ENCODE assay signal across 13 cellular contexts in the genomic region with DNA sequence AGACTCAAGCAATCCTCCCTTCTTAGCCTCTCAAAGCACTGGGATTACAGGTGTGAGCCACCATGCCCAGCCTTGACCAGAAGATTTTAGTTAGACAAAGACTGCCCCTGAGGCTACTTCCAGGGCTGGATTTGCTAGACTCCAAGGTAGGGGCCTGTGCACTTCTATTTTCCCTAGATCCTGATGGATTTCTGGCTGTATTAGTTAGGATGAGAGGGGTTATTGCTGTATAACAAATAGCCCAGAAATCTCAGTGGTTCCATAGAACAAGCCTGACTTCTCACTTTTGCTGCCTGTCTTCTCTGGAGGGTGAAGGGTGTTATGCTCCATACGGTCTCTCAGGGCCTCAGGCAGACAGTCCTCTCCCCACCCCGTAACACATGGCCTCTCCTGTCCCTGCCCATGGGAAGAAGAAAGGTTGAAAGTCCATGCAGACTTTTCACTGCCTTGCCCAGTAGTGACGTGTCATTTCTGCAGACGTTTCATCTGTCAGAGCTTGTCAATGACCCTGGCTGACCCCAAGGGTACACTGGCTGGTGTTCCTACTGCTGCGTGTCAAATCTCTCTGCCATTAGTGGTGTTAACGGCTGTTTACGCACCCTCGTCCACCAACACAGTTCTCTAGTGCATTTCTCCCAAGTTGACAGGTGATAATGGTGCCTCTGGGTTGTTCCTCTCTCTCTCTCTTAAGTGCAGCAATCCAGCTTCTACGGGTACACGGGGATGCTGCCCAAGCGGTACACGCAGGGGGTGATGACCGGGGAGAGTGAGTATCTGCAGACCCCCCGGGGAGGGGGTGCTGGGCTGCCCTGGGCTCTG. TPM values are rescaled to one million over a fixed set of nuclear protein-coding genes. Genes with fewer than 3 reads are reported as not detected.
A peak's percentile ranks its signal among the peaks of the same experiment; 100 is the strongest.
DNase-seq lines count a peak whose midpoint lies in the region; ATAC-seq and TF ChIP-seq lines count a peak whose summit lies in the region.
"Had no signal": no experiment of that assay in that cellular context is flagged by ENCODE, and none has a peak within 500 bp of the region (broad histone marks: within the 10 kb centered on the region; RNA-seq: fewer than 3 reads in every experiment).

No MANE protein-coding gene starts in this region.

- peaks cover 14% of the 10 kb centered on the region for H3K4me1 ChIP-seq in CD4-positive, alpha-beta memory T cell (ENCODE audit: insufficient read depth, low read length)

- no peaks in the 10 kb centered on the region for H4K20me1 ChIP-seq in neural cell (ENCODE audit: insufficient read depth)
- H4K20me1 ChIP-seq: BLaER1 had no signal

- no peaks in the 10 kb centered on the region for H3K36me3 ChIP-seq in CD4-positive, alpha-beta memory T cell (ENCODE audit: insufficient read depth, low read length)
- no peaks in the 10 kb centered on the region for H3K36me3 ChIP-seq in neural cell (ENCODE audit: insufficient read depth, low read length)

- no peak overlapping the region for H3K4me2 ChIP-seq in neural cell (ENCODE audit: low read length)
- H3K4me2 ChIP-seq: BLaER1 had no signal

- H3K9me3 ChIP-seq in CD4-positive, alpha-beta memory T cell (ENCODE audit: control insufficient read depth in 1 of 2, low read length in 2 of 2): no peaks in the 10 kb centered on the region
- no peaks in the 10 kb centered on the region for H3K9me3 ChIP-seq in neural cell (ENCODE audit: low read length)
- H3K9me3 ChIP-seq: BLaER1 had no signal

- no peak for DNase-seq in CD4-positive, alpha-beta memory T cell
- DNase-seq in type B pancreatic cell (ENCODE audit: extremely low spot score, unreplicated experiment): no peak
- no peak for DNase-seq in NCI-H1105 treated with DMSO at 0.1 percent for 48 hours (lab: John Stamatoyannopoulos, UW)
- no peak for DNase-seq in HuH-7 (ENCODE audit: low spot score)
- DNase-seq: 8988T, AML-193, DMS53, GF-D8 had no signal

- no peak for ATAC-seq in activated T-helper 17 cell treated with anti-CD3 and anti-CD28 coated beads, Interleukin-2, amount 50 U/mL, for 72 hours (replicated peaks)
- ATAC-seq in HG03135 (IDR thresholded peaks at IDR 0.05; ENCODE audit: unreplicated experiment): no peak
- ATAC-seq: HCT116 had no signal

- no peak overlapping the region for H3K27ac ChIP-seq in CD4-positive, alpha-beta memory T cell (ENCODE audit: low read depth, low read length)
- peak overlapping the region; percentile 56 for H3K27ac ChIP-seq in neural cell (ENCODE audit: low read length)
- H3K27ac ChIP-seq: BLaER1 had no signal

- no peaks in the 10 kb centered on the region for H3K79me2 ChIP-seq in neural cell (replicated peaks; ENCODE audit: insufficient read depth, low read length)

- H3K4me3 ChIP-seq in CD4-positive, alpha-beta memory T cell (ENCODE audit: low read length in 2 of 2): no peak overlapping the region
- no peak overlapping the region for H3K4me3 ChIP-seq in neural cell (ENCODE audit: low read length)
- H3K4me3 ChIP-seq: BLaER1 had no signal

- POLR2A ChIA-PET in CD4-positive, alpha-beta memory T cell (lab: Charles Lee; ENCODE audit: partially characterized antibody): no interaction called here

- peaks cover 10 to 13% (median 10%) of the 10 kb centered on the region in 4 donors for H3K4me1 Mint-ChIP-seq in CD4-positive, alpha-beta memory T cell
- peaks cover 11% of the 10 kb centered on the region for H3K4me1 Mint-ChIP-seq in activated T-helper 17 cell treated with anti-CD3 and anti-CD28 coated beads, Interleukin-2, amount 50 U/mL, for 72 hours
- peaks cover 5% of the 10 kb centered on the region for H3K4me1 Mint-ChIP-seq in type B pancreatic cell (ENCODE audit: unreplicated experiment)

- H3F3A ChIP-seq in neural cell (ENCODE audit: insufficient read depth, low read length, poor library complexity, severe bottlenecking): no peaks in the 10 kb centered on the region

- H3K9me3 Mint-ChIP-seq in CD4-positive, alpha-beta memory T cell: peaks cover 0 to 24% (median 7%) of the 10 kb centered on the region in 8 donors
- H3K9me3 Mint-ChIP-seq in activated T-helper 17 cell treated with anti-CD3 and anti-CD28 coated beads, Interleukin-2, amount 50 U/mL, for 72 hours: no peaks in the 10 kb centered on the region
- H3K9me3 Mint-ChIP-seq in type B pancreatic cell: no peaks in the 10 kb centered on the region

- no peaks in the 10 kb centered on the region for H3K27me3 ChIP-seq in CD4-positive, alpha-beta memory T cell (ENCODE audit: insufficient read depth, low read length)
- no peaks in the 10 kb centered on the region for H3K27me3 ChIP-seq in neural cell (ENCODE audit: insufficient read depth, low read depth, low read length)
- H3K27me3 ChIP-seq: BLaER1 had no signal

- H3K4me3 Mint-ChIP-seq in CD4-positive, alpha-beta memory T cell: no peak overlapping the region
- H3K4me3 Mint-ChIP-seq in activated T-helper 17 cell treated with anti-CD3 and anti-CD28 coated beads, Interleukin-2, amount 50 U/mL, for 72 hours: peak overlapping the region; percentile 28
- no peak overlapping the region for H3K4me3 Mint-ChIP-seq in type B pancreatic cell

- TF ChIP-seq RAD21 in neural cell (conservative IDR thresholded peaks at IDR 0.05): no peak

- H3K27me3 Mint-ChIP-seq in CD4-positive, alpha-beta memory T cell: peaks cover 0 to 3% of the 10 kb centered on the region in 2 donors
- no peaks in the 10 kb centered on the region for H3K27me3 Mint-ChIP-seq in activated T-helper 17 cell treated with anti-CD3 and anti-CD28 coated beads, Interleukin-2, amount 50 U/mL, for 72 hours
- H3K27me3 Mint-ChIP-seq in type B pancreatic cell: no peaks in the 10 kb centered on the region

- no peak overlapping the region for H3K9ac ChIP-seq in neural cell (ENCODE audit: low read length)
- H3K9ac ChIP-seq: BLaER1 had no signal

- no peak overlapping the region for H2AFZ ChIP-seq in neural cell (ENCODE audit: low read depth, low read length)

- TF ChIP-seq EP300 in neural cell (conservative IDR thresholded peaks at IDR 0.05; ENCODE audit: poor library complexity, severe bottlenecking): peak; percentile 62

- intact Hi-C loops in CD4-positive, alpha-beta memory T cell (cut with micrococcal nuclease): no loop called here

- no peaks in the 10 kb centered on the region for H3K36me3 Mint-ChIP-seq in CD4-positive, alpha-beta memory T cell
- no peaks in the 10 kb centered on the region for H3K36me3 Mint-ChIP-seq in activated T-helper 17 cell treated with anti-CD3 and anti-CD28 coated beads, Interleukin-2, amount 50 U/mL, for 72 hours (ENCODE audit: low read depth)
- H3K36me3 Mint-ChIP-seq in type B pancreatic cell: peaks cover 19% of the 10 kb centered on the region

- no peaks in the 10 kb centered on the region for H3K9me2 ChIP-seq in neural cell (ENCODE audit: insufficient read depth, low read length)

- peak overlapping the region in 4 of 7 donors; percentile 18 to 75 (median 46) for H3K27ac Mint-ChIP-seq in CD4-positive, alpha-beta memory T cell
- no peak overlapping the region for H3K27ac Mint-ChIP-seq in activated T-helper 17 cell treated with anti-CD3 and anti-CD28 coated beads, Interleukin-2, amount 50 U/mL, for 72 hours
- H3K27ac Mint-ChIP-seq in type B pancreatic cell: peak overlapping the region; percentile 65

- TF ChIP-seq CTCF in neural cell (IDR thresholded peaks at IDR 0.05; ENCODE audit: poor library complexity, severe bottlenecking) (no peak), type B pancreatic cell (conservative IDR thresholded peaks at IDR 0.05) (no peak)

- CTCF ChIA-PET in CD4-positive, alpha-beta memory T cell (lab: Charles Lee; ENCODE audit: partially characterized antibody): interaction anchor here (0.6 kb wide), 1 partner anchor 251 kb away, joined by 3 read pairs; no protein-coding TSS in a partner anchor

TF ChIP-seq in neural cell, 6 proteins besides CTCF, POLR2A, EP300 and RAD21:
- TF ChIP-seq REST (IDR thresholded peaks at IDR 0.05; ENCODE audit: borderline replicate concordance): peak; percentile 19
- TF ChIP-seq TAF1 (IDR thresholded peaks at IDR 0.05; ENCODE audit: low read depth): no peak
- TF ChIP-seq POLR2AphosphoS5 (IDR thresholded peaks at IDR 0.05): peak; percentile 82
TF ChIP-seq in neural cell: peak in this region for 2.

RNA-seq across cellular contexts. Expression of gene SLC29A4, which starts 11.6 kb away (rescaled TPM):
- under 1 TPM; 0.36 to 0.76 TPM for total RNA-seq in CD4-positive, alpha-beta memory T cell
- under 1 TPM; 0.50 to 0.82 TPM for polyA plus RNA-seq in CD4-positive, alpha-beta memory T cell
- 1 to 10 TPM; 1.5 to 3.2 TPM for total RNA-seq in activated T-helper 17 cell treated with anti-CD3 and anti-CD28 coated beads, Interleukin-2, amount 50 U/mL, for 72 hours
- 32.4 and 37.1 TPM in 2 replicates for polyA plus RNA-seq in neural cell
- polyA minus RNA-seq in neural cell: 36.6 and 45.8 TPM in 2 replicates
- 76.1 and 79.6 TPM in 2 replicates for total RNA-seq in type B pancreatic cell (ENCODE audit: low replicate concordance)

Comparison
In these comparisons a context has a peak if more than half of its experiments do, and no peak if none do; other contexts are left out.
1. RNA of gene SLC29A4, which starts 11.6 kb away (total RNA-seq): 76.1 to 79.6 TPM in type B pancreatic cell; 1.5 to 3.2 TPM in activated T-helper 17 cell treated with anti-CD3 and anti-CD28 coated beads, Interleukin-2, amount 50 U/mL, for 72 hours and 0.36 to 0.76 TPM in CD4-positive, alpha-beta memory T cell; every median in the first group is over 10 times any median in the second.